Comparison of ENCODE assay signal across 15 cellular contexts in the genomic region with DNA sequence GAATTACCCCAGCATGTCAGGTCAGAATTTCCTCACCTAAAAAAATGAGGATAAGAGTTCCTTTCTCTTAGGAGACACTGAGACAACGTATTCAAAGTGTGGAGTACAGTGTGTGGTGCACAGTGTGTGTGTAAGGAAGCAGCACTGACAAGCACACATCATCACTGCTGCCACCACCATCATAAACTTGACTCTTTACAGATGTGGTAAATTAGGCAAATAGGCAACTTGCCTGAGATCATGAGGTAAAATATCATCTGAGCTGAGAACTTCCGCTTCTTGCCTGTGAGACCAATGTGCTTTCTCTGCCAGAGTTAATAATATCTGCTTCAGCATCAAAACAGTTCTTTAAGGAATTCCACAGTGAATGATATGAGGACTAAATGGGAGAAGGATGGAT. TPM values are rescaled to one million over a fixed set of nuclear protein-coding genes. Genes with fewer than 3 reads are reported as not detected.
DNase-seq lines count a peak whose midpoint lies in the region; ATAC-seq, FAIRE-seq and TF ChIP-seq lines count a peak whose summit lies in the region.
"Had no signal": no experiment of that assay in that cellular context is flagged by ENCODE, and none has a peak within 500 bp of the region (broad histone marks: within the 10 kb centered on the region; RNA-seq: fewer than 3 reads in every experiment).

No MANE protein-coding gene starts in this region.

- no peak for TF ChIP-seq CTCF in astrocyte (IDR thresholded peaks at IDR 0.05; ENCODE audit: insufficient read depth, low read depth, low read length)

- H3K4me1 Mint-ChIP-seq in astrocyte (ENCODE audit: low read depth, unreplicated experiment) (peaks cover 35% of the 10 kb centered on the region), memory B cell (peaks cover 14% of the 10 kb centered on the region)
- peaks cover 7% of the 10 kb centered on the region for H3K4me1 Mint-ChIP-seq in activated T-helper 2 cell treated with anti-CD3 and anti-CD28 coated beads, Interferon-gamma antibody, Interleukin-2, Interleukin-4, amounts not matched to agents 10 μg/mL and 5 μg/mL and 100 μg/mL, durations not matched to agents 14 hours and 24 hours and 36 hours (ENCODE audit: low read depth)
- peaks cover 8% of the 10 kb centered on the region for H3K4me1 Mint-ChIP-seq in T-helper 2 cell treated with Interferon-gamma antibody and Interleukin-4, amounts not matched to agents 5 μg/mL and 100 μg/mL, for 36 hours (ENCODE audit: low read depth)

- H3K4me3 Mint-ChIP-seq in astrocyte (ENCODE audit: unreplicated experiment) (no peak overlapping the region), memory B cell (no peak overlapping the region)
- H3K4me3 Mint-ChIP-seq in activated T-helper 2 cell treated with anti-CD3 and anti-CD28 coated beads, Interferon-gamma antibody, Interleukin-2, Interleukin-4, amounts not matched to agents 10 μg/mL and 5 μg/mL and 100 μg/mL, durations not matched to agents 14 hours and 24 hours and 36 hours (ENCODE audit: low read depth) = no peak overlapping the region
- H3K4me3 Mint-ChIP-seq in T-helper 2 cell treated with Interferon-gamma antibody and Interleukin-4, amounts not matched to agents 5 μg/mL and 100 μg/mL, for 36 hours = no peak overlapping the region
- H3K4me3 Mint-ChIP-seq: activated naive CD4-positive, alpha-beta T cell treated with anti-CD3 and anti-CD28 coated beads, Interleukin-2, amount 50 U/mL, for 24 hours had no signal

- no peaks in the 10 kb centered on the region for H3K27me3 ChIP-seq in right cardiac atrium (ENCODE audit: control insufficient read depth, insufficient read depth)
- H3K27me3 ChIP-seq in astrocyte (ENCODE audit: insufficient read depth, low read length) = no peaks in the 10 kb centered on the region

- H3K36me3 Mint-ChIP-seq in astrocyte (ENCODE audit: low read depth, unreplicated experiment) (no peaks in the 10 kb centered on the region), memory B cell (peaks cover 6% of the 10 kb centered on the region)
- peaks cover 3% of the 10 kb centered on the region for H3K36me3 Mint-ChIP-seq in activated T-helper 2 cell treated with anti-CD3 and anti-CD28 coated beads, Interferon-gamma antibody, Interleukin-2, Interleukin-4, amounts not matched to agents 10 μg/mL and 5 μg/mL and 100 μg/mL, durations not matched to agents 14 hours and 24 hours and 36 hours (ENCODE audit: low read depth)
- H3K36me3 Mint-ChIP-seq in T-helper 2 cell treated with Interferon-gamma antibody and Interleukin-4, amounts not matched to agents 5 μg/mL and 100 μg/mL, for 36 hours (ENCODE audit: low read depth) = no peaks in the 10 kb centered on the region

- no peaks in the 10 kb centered on the region for H3K9me3 ChIP-seq in right cardiac atrium (ENCODE audit: control insufficient read depth, low read length)
- no peaks in the 10 kb centered on the region for H3K9me3 ChIP-seq in astrocyte (ENCODE audit: insufficient read depth, low read depth, low read length)

- H3K27ac ChIP-seq in right cardiac atrium (ENCODE audit: low read length) (peak overlapping the region; percentile 1), astrocyte (ENCODE audit: low read depth, low read length) (peak overlapping the region; percentile 54)

- peak; percentile 32 for FAIRE-seq in astrocyte (lab: Jason Lieb, UNC)

- peaks cover 3% of the 10 kb centered on the region for H3K79me2 ChIP-seq in astrocyte (ENCODE audit: insufficient read depth, low read length)

- DNase-seq in right cardiac atrium (no peak), left ventricle myocardium superior (no peak), astrocyte (ENCODE audit: low read depth) (no peak), memory B cell (ENCODE audit: low spot score in 2 of 2) (peak in 1 of 2 donors; percentile 34), DMS153 treated with DMSO at 0.1 percent for 48 hours (lab: John Stamatoyannopoulos, UW; ENCODE audit: unreplicated experiment) (no peak), SIG-M5 (lab: John Stamatoyannopoulos, UW) (no peak)
- no peak for DNase-seq in activated T-helper 2 cell treated with anti-CD3 and anti-CD28 coated beads, Interferon-gamma antibody, Interleukin-2, Interleukin-4, amounts not matched to agents 10 μg/mL and 5 μg/mL and 100 μg/mL, durations not matched to agents 14 hours and 24 hours and 36 hours (ENCODE audit: low spot score)
- no peak for DNase-seq in T-helper 2 cell treated with Interferon-gamma antibody and Interleukin-4, amounts not matched to agents 5 μg/mL and 100 μg/mL, for 36 hours (ENCODE audit: low spot score)
- DNase-seq: ACHN; activated CD8-positive, alpha-beta memory T cell treated with anti-CD3 and anti-CD28 coated beads, Interleukin-2, amount 50 U/mL, for 4 hours; cerebellar nuclear complex; erythroblast; NCI-H2227 treated with DMSO at 0.1 percent for 48 hours; occipital lobe had no signal

- WGBS in right cardiac atrium = 63% methylated on average over 2 of the region's 2 CpGs

- H3K9me3 Mint-ChIP-seq in astrocyte (ENCODE audit: unreplicated experiment) (no peaks in the 10 kb centered on the region), memory B cell (no peaks in the 10 kb centered on the region)
- H3K9me3 Mint-ChIP-seq in activated T-helper 2 cell treated with anti-CD3 and anti-CD28 coated beads, Interferon-gamma antibody, Interleukin-2, Interleukin-4, amounts not matched to agents 10 μg/mL and 5 μg/mL and 100 μg/mL, durations not matched to agents 14 hours and 24 hours and 36 hours = no peaks in the 10 kb centered on the region
- H3K9me3 Mint-ChIP-seq in T-helper 2 cell treated with Interferon-gamma antibody and Interleukin-4, amounts not matched to agents 5 μg/mL and 100 μg/mL, for 36 hours = no peaks in the 10 kb centered on the region
- H3K9me3 Mint-ChIP-seq: activated naive CD4-positive, alpha-beta T cell treated with anti-CD3 and anti-CD28 coated beads, Interleukin-2, amount 50 U/mL, for 24 hours had no signal

- H3K36me3 ChIP-seq in astrocyte (ENCODE audit: insufficient read depth, low read length) = no peaks in the 10 kb centered on the region

- intact Hi-C loops in right cardiac atrium (cut with DNase I) = no loop called here
- intact Hi-C loops in left ventricle myocardium superior (cut with micrococcal nuclease) = no loop called here
- intact Hi-C loops in activated T-helper 2 cell treated with anti-CD3 and anti-CD28 coated beads, Interferon-gamma antibody, Interleukin-2, Interleukin-4, amounts not matched to agents 10 μg/mL and 5 μg/mL and 100 μg/mL, durations not matched to agents 14 hours and 24 hours and 36 hours (cut with micrococcal nuclease) = no loop called here

- H3K27me3 Mint-ChIP-seq in astrocyte (ENCODE audit: low read depth, unreplicated experiment) (no peaks in the 10 kb centered on the region), memory B cell (no peaks in the 10 kb centered on the region)
- no peaks in the 10 kb centered on the region for H3K27me3 Mint-ChIP-seq in activated T-helper 2 cell treated with anti-CD3 and anti-CD28 coated beads, Interferon-gamma antibody, Interleukin-2, Interleukin-4, amounts not matched to agents 10 μg/mL and 5 μg/mL and 100 μg/mL, durations not matched to agents 14 hours and 24 hours and 36 hours (ENCODE audit: low read depth)
- no peaks in the 10 kb centered on the region for H3K27me3 Mint-ChIP-seq in T-helper 2 cell treated with Interferon-gamma antibody and Interleukin-4, amounts not matched to agents 5 μg/mL and 100 μg/mL, for 36 hours (ENCODE audit: low read depth)
- H3K27me3 Mint-ChIP-seq: activated naive CD4-positive, alpha-beta T cell treated with anti-CD3 and anti-CD28 coated beads, Interleukin-2, amount 50 U/mL, for 24 hours had no signal

- H3K27ac Mint-ChIP-seq in astrocyte (ENCODE audit: unreplicated experiment) (no peak overlapping the region), memory B cell (peak overlapping the region; percentile 92)
- H3K27ac Mint-ChIP-seq in activated T-helper 2 cell treated with anti-CD3 and anti-CD28 coated beads, Interferon-gamma antibody, Interleukin-2, Interleukin-4, amounts not matched to agents 10 μg/mL and 5 μg/mL and 100 μg/mL, durations not matched to agents 14 hours and 24 hours and 36 hours = no peak overlapping the region
- no peak overlapping the region for H3K27ac Mint-ChIP-seq in T-helper 2 cell treated with Interferon-gamma antibody and Interleukin-4, amounts not matched to agents 5 μg/mL and 100 μg/mL, for 36 hours
- H3K27ac Mint-ChIP-seq: activated naive CD4-positive, alpha-beta T cell treated with anti-CD3 and anti-CD28 coated beads, Interleukin-2, amount 50 U/mL, for 24 hours had no signal

- H4K20me1 ChIP-seq in astrocyte (ENCODE audit: insufficient read depth, low read length) = no peaks in the 10 kb centered on the region

- peak overlapping the region; percentile 14 for H3K9ac ChIP-seq in astrocyte (ENCODE audit: low read length)

- H3K4me3 ChIP-seq in right cardiac atrium (ENCODE audit: low read length) = no peak overlapping the region
- no peak overlapping the region for H3K4me3 ChIP-seq in astrocyte (ENCODE audit: insufficient read depth, low read depth, low read length)

- peaks cover 15% of the 10 kb centered on the region for H3K4me1 ChIP-seq in right cardiac atrium (ENCODE audit: control insufficient read depth, insufficient read depth, low read length)
- peaks cover 12% of the 10 kb centered on the region for H3K4me1 ChIP-seq in astrocyte (ENCODE audit: insufficient read depth, low read length)

- ATAC-seq in right cardiac atrium = no peak
- ATAC-seq in left ventricle myocardium superior = no peak
- peak; percentile 99 for ATAC-seq in memory B cell (ENCODE audit: low read depth)

- peak overlapping the region; percentile 20 for H3K4me2 ChIP-seq in astrocyte (ENCODE audit: low read length)

- no peak overlapping the region for H2AFZ ChIP-seq in astrocyte (ENCODE audit: low read depth, low read length)

RNA-seq across cellular contexts. Expression of a gene that starts 52.7 kb away (rescaled TPM):
- total RNA-seq in right cardiac atrium (10 to 100 TPM; 20.2 to 30.5 (median 27.8) TPM), left ventricle myocardium superior (26.6 TPM), astrocyte (29.9 and 39.1 TPM in 2 replicates)
- 22.2 TPM for polyA plus RNA-seq in right cardiac atrium
- 45.2 and 48.6 TPM in 2 replicates for total RNA-seq in activated T-helper 2 cell treated with anti-CD3 and anti-CD28 coated beads, Interferon-gamma antibody, Interleukin-2, Interleukin-4, amounts not matched to agents 10 μg/mL and 5 μg/mL and 100 μg/mL, durations not matched to agents 14 hours and 24 hours and 36 hours

RNA-seq across cellular contexts. Expression of a gene that starts 53.3 kb away (rescaled TPM):
- total RNA-seq in right cardiac atrium (10 to 100 TPM; 15.4 to 19.6 (median 16.9) TPM), left ventricle myocardium superior (19.4 TPM), astrocyte (13.3 and 13.6 TPM in 2 replicates)
- polyA plus RNA-seq in right cardiac atrium = 13.9 TPM
- 18.4 and 19.7 TPM in 2 replicates for total RNA-seq in activated T-helper 2 cell treated with anti-CD3 and anti-CD28 coated beads, Interferon-gamma antibody, Interleukin-2, Interleukin-4, amounts not matched to agents 10 μg/mL and 5 μg/mL and 100 μg/mL, durations not matched to agents 14 hours and 24 hours and 36 hours
